In genomic region chr11:122215244-122215992, GRCh38 we compare ENCODE assay signal across 1 cellular context.
TF ChIP-seq lines count a peak whose summit lies in the region.

No MANE protein-coding gene starts in this region.

TF ChIP-seq in IMR-90, 13 proteins besides CTCF, POLR2A, EP300 and RAD21:
- TF ChIP-seq ELK1 (IDR thresholded peaks at IDR 0.05; ENCODE audit: borderline replicate concordance, low read depth, low read length) (no peak), MXI1 (IDR thresholded peaks at IDR 0.05; ENCODE audit: borderline replicate concordance, low read depth, low read length) (no peak), NFE2L2 (IDR thresholded peaks at IDR 0.05; ENCODE audit: low read depth, low read length) (peak; percentile 18; the same call in 1 of the 2 replicates), SMC3 (IDR thresholded peaks at IDR 0.05; ENCODE audit: low read depth, low read length) (peak; percentile 95), BHLHE40 (IDR thresholded peaks at IDR 0.05; ENCODE audit: low read depth, low read length) (peak; percentile 63; the same call in 1 of the 2 replicates), RCOR1 (IDR thresholded peaks at IDR 0.05; ENCODE audit: insufficient replicate concordance, low read length) (peak; percentile 95), MAFK (IDR thresholded peaks at IDR 0.05; ENCODE audit: low read depth, low read length) (no peak), RFX5 (IDR thresholded peaks at IDR 0.05; ENCODE audit: low read depth, low read length) (no peak), FOS (IDR thresholded peaks at IDR 0.05; ENCODE audit: low read depth, low read length) (peak; percentile 90), CEBPB (IDR thresholded peaks at IDR 0.05; ENCODE audit: low read depth, low read length) (peak; percentile 3; the same call in 1 of the 2 replicates), MAZ (IDR thresholded peaks at IDR 0.05; ENCODE audit: borderline replicate concordance, low read depth, low read length) (peak; percentile 62; the same call in 1 of the 2 replicates), CHD1 (IDR thresholded peaks at IDR 0.05; ENCODE audit: low read depth, low read length) (no peak; the same call in 1 of the 2 replicates), USF2 (IDR thresholded peaks at IDR 0.05; ENCODE audit: low read depth, low read length) (0 out of 2 replicates have a peak, but pooled peaks have one; percentile 11)
